ENCODE assay signal across 20 cellular contexts in genomic region chr15:45384700-45385099, GRCh38.
DNase-seq lines count a peak whose midpoint lies in the region; ATAC-seq and TF ChIP-seq lines count a peak whose summit lies in the region.
"Had no signal": no experiment of that assay in that cellular context is flagged by ENCODE, and none has a peak within 500 bp of the region (broad histone marks: within the 10 kb centered on the region; RNA-seq: fewer than 3 reads in every experiment).

No MANE protein-coding gene starts in this region.

- H3K79me2 ChIP-seq in OCI-LY3 (ENCODE audit: low read length) = no peaks in the 10 kb centered on the region

- no peak overlapping the region for H3K9ac ChIP-seq in OCI-LY3 (ENCODE audit: low read length)
- H3K9ac ChIP-seq: BLaER1 treated with 17β-estradiol and CSF1 and Interleukin-3, amounts not matched to agents 10 nM and 100 nM had no signal

- H3K27ac ChIP-seq in OCI-LY3 (ENCODE audit: low read length) (no peak overlapping the region), coronary artery (no peak overlapping the region)
- H3K27ac ChIP-seq: 22Rv1; BLaER1 treated with 17β-estradiol and CSF1 and Interleukin-3, amounts not matched to agents 10 nM and 100 nM; HL-60 had no signal

- H3K27me3 Mint-ChIP-seq in nephron (ENCODE audit: low read depth) = peaks cover 25% of the 10 kb centered on the region

- H3K4me3 Mint-ChIP-seq in nephron = no peak overlapping the region
- H3K4me3 Mint-ChIP-seq: CD4-positive, CD25-positive, alpha-beta regulatory T cell; HFFc6 had no signal

- no peak overlapping the region for H3K4me3 ChIP-seq in OCI-LY3 (ENCODE audit: low read length)
- no peak overlapping the region for H3K4me3 ChIP-seq in coronary artery
- H3K4me3 ChIP-seq: BLaER1 treated with 17β-estradiol and CSF1 and Interleukin-3, amounts not matched to agents 10 nM and 100 nM; HAP-1 had no signal

- no peak for ATAC-seq in activated CD4-positive, CD25-positive, alpha-beta regulatory T cell treated with anti-CD3 and anti-CD28 coated beads, Interleukin-2, amount 50 U/mL, for 24 hours

- H3K9me3 ChIP-seq in OCI-LY3 (ENCODE audit: insufficient read depth, low read length) = no peaks in the 10 kb centered on the region
- H3K9me3 ChIP-seq: BLaER1 treated with 17β-estradiol and CSF1 and Interleukin-3, amounts not matched to agents 10 nM and 100 nM; HAP-1 had no signal

- DNase-seq in DMS53 (lab: John Stamatoyannopoulos, UW) = peak; percentile 2
- no peak for DNase-seq in DMS53 treated with DMSO at 0.1 percent for 48 hours (lab: John Stamatoyannopoulos, UW; ENCODE audit: unreplicated experiment)
- peak; percentile 15 for DNase-seq in glomerular visceral epithelial cell (ENCODE audit: extremely low spot score)
- no peak for DNase-seq in coronary artery (ENCODE audit: low spot score)
- no peak for DNase-seq in NCI-H446 (lab: John Stamatoyannopoulos, UW)
- DNase-seq: AML-193; Calu3; CD4-positive, CD25-positive, alpha-beta regulatory T cell; DMS 273 treated with DMSO at 0.1 percent for 48 hours; DND-41; GDM1; HFFc6; IMR-90 had no signal

- peaks cover 33% of the 10 kb centered on the region for H3K4me1 Mint-ChIP-seq in nephron

- H3K27me3 ChIP-seq in OCI-LY3 (ENCODE audit: low read depth, low read length) = no peaks in the 10 kb centered on the region

- H4K20me1 ChIP-seq in OCI-LY3 (ENCODE audit: insufficient read depth, low read length) = no peaks in the 10 kb centered on the region
- H4K20me1 ChIP-seq: BLaER1 treated with 17β-estradiol and CSF1 and Interleukin-3, amounts not matched to agents 10 nM and 100 nM had no signal

- H3K4me2 ChIP-seq in OCI-LY3 (ENCODE audit: low read length) = peak overlapping the region; percentile 1
- H3K4me2 ChIP-seq: BLaER1 treated with 17β-estradiol and CSF1 and Interleukin-3, amounts not matched to agents 10 nM and 100 nM had no signal

- H3K9me3 Mint-ChIP-seq in nephron = no peaks in the 10 kb centered on the region
- H3K9me3 Mint-ChIP-seq: CD4-positive, CD25-positive, alpha-beta regulatory T cell; HFFc6 had no signal

- 0 out of 2 replicates have a peak overlapping the region, but pooled peaks have one; percentile 0 for H2AFZ ChIP-seq in OCI-LY3 (ENCODE audit: low read depth, low read length)

- peaks cover 9% of the 10 kb centered on the region for H3K36me3 ChIP-seq in OCI-LY3 (replicated peaks; ENCODE audit: low read depth, low read length)
- H3K36me3 ChIP-seq: BLaER1 treated with 17β-estradiol and CSF1 and Interleukin-3, amounts not matched to agents 10 nM and 100 nM; HAP-1 had no signal

- no peaks in the 10 kb centered on the region for H3K36me3 Mint-ChIP-seq in nephron (ENCODE audit: low read depth)
- H3K36me3 Mint-ChIP-seq: CD4-positive, CD25-positive, alpha-beta regulatory T cell had no signal

- H3K4me1 ChIP-seq in OCI-LY3 (ENCODE audit: low read length) = peaks cover 42% of the 10 kb centered on the region
- H3K4me1 ChIP-seq: HAP-1 had no signal

- no peak for TF ChIP-seq CTCF in OCI-LY3 (IDR thresholded peaks at IDR 0.05; ENCODE audit: low read depth, low read length)
- TF ChIP-seq CTCF in nephron (IDR thresholded peaks at IDR 0.05; ENCODE audit: unreplicated experiment in 3 of 3) = no peak
- TF ChIP-seq CTCF in coronary artery (IDR thresholded peaks at IDR 0.05) = no peak

- peak overlapping the region; percentile 21 to 78 (median 44) for H3K27ac Mint-ChIP-seq in nephron
- H3K27ac Mint-ChIP-seq: CD4-positive, CD25-positive, alpha-beta regulatory T cell; HFFc6 had no signal

Comparison
In these comparisons a context has a peak if more than half of its experiments do, and no peak if none do; other contexts are left out.
1. DNase-seq: peak in DMS53 (single experiment) and glomerular visceral epithelial cell (single experiment); none in DMS53 treated with DMSO at 0.1 percent for 48 hours (single experiment), coronary artery (single experiment) and NCI-H446 (0 of 2).